Comparison of ENCODE assay signal across 21 cellular contexts in the genomic region with DNA sequence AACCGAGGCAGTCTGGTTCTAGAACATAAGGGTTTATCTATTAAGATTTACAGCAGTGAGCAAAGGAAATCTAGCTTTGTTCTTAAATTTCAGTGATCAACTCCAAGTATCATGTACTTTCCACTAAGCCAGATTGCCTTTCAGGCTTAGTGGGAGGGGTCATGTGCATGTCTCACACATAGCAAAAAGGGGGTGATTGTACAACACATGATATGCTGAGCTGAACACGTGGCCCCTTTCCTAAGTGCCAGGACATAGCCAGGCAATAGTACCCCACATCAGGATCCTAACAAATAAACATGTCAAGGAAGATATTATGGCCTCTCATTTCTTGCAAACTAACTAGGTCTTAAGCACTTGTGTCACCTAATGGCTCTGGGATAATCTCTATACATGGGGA.
DNase-seq lines count a peak whose midpoint lies in the region; ATAC-seq, FAIRE-seq and TF ChIP-seq lines count a peak whose summit lies in the region.
"Had no signal": no experiment of that assay in that cellular context is flagged by ENCODE, and none has a peak within 500 bp of the region (broad histone marks: within the 10 kb centered on the region; RNA-seq: fewer than 3 reads in every experiment).

No MANE protein-coding gene starts in this region.

- no peak for DNase-seq in activated CD4-positive, alpha-beta T cell treated with anti-CD3 and anti-CD28 coated beads for 36 hours
- no peak for DNase-seq in activated CD4-positive, alpha-beta T cell treated with anti-CD3 and anti-CD28 coated beads, Interleukin-2, amount 50 U/mL, for 4 hours
- DNase-seq in HepG2 (ENCODE audit: low spot score) (no peak), right lobe of liver (no peak), esophagus squamous epithelium (lab: John Stamatoyannopoulos, UW) (no peak), dedifferentiated amniotic fluid mesenchymal stem cell (ENCODE audit: extremely low spot score) (no peak)
- DNase-seq: AML-193, GDM1, KBM-7, NCI-H1092, NCI-H1436, NCI-H187 treated with DMSO at 0.1 percent for 48 hours, NCI-H748 treated with DMSO at 0.1 percent for 48 hours had no signal

- no peaks in the 10 kb centered on the region for H3K9me3 Mint-ChIP-seq in activated CD4-positive, alpha-beta T cell treated with anti-CD3 and anti-CD28 coated beads for 36 hours (ENCODE audit: low read depth)
- H3K9me3 Mint-ChIP-seq: GM23338 had no signal

- H2AFZ ChIP-seq in HepG2 (ENCODE audit: low read length) = no peak overlapping the region
- H2AFZ ChIP-seq: GM23338 had no signal

- FAIRE-seq in HepG2 (lab: Jason Lieb, UNC) = no peak
- FAIRE-seq: GM18507 had no signal

- H3K36me3 Mint-ChIP-seq in activated CD4-positive, alpha-beta T cell treated with anti-CD3 and anti-CD28 coated beads for 36 hours (ENCODE audit: low read depth) = no peaks in the 10 kb centered on the region

- H3K4me1 Mint-ChIP-seq in activated CD4-positive, alpha-beta T cell treated with anti-CD3 and anti-CD28 coated beads for 36 hours = no peaks in the 10 kb centered on the region
- H3K4me1 Mint-ChIP-seq: GM23338 had no signal

- no peak overlapping the region for H3K27ac Mint-ChIP-seq in activated CD4-positive, alpha-beta T cell treated with anti-CD3 and anti-CD28 coated beads for 36 hours
- H3K27ac Mint-ChIP-seq: GM23338 had no signal

- TF ChIP-seq POLR2A in HepG2 (IDR thresholded peaks at IDR 0.05; ENCODE audit: insufficient read depth in 1 of 2, low read depth in 2 of 2, low read length in 2 of 2) (no peak), right lobe of liver (IDR thresholded peaks at IDR 0.05) (no peak), esophagus squamous epithelium (IDR thresholded peaks at IDR 0.05) (no peak)

- no peaks in the 10 kb centered on the region for H3K27me3 Mint-ChIP-seq in activated CD4-positive, alpha-beta T cell treated with anti-CD3 and anti-CD28 coated beads for 36 hours

- intact Hi-C loops in activated CD4-positive, alpha-beta T cell treated with anti-CD3 and anti-CD28 coated beads for 36 hours (cut with DNase I, micrococcal nuclease) = no loop called here
- intact Hi-C loops in HepG2 (cut with micrococcal nuclease; ENCODE audit: unreplicated experiment) = no loop called here
- intact Hi-C loops in right lobe of liver (cut with DNase I) = no loop called here
- intact Hi-C loops in esophagus squamous epithelium (cut with DNase I) = no loop called here

- TF ChIP-seq EP300 in HepG2 (IDR thresholded peaks at IDR 0.05; ENCODE audit: low read depth in 2 of 2, low read length in 2 of 2) = no peak
- TF ChIP-seq EP300 in HepG2 (CRISPR knock-in tag; IDR thresholded peaks at IDR 0.05; ENCODE audit: borderline replicate concordance) = no peak

- TF ChIP-seq RAD21 in HepG2 (CRISPR knock-in tag; IDR thresholded peaks at IDR 0.05) = no peak

- BruUV-seq in HepG2 (replicated peaks; lab: Mats Ljungman, UMichigan) = no TSS peak

- no peak overlapping the region for H3K4me3 Mint-ChIP-seq in activated CD4-positive, alpha-beta T cell treated with anti-CD3 and anti-CD28 coated beads for 36 hours
- H3K4me3 Mint-ChIP-seq: GM23338 had no signal

- no peaks in the 10 kb centered on the region for H3K9me3 ChIP-seq in HepG2 (ENCODE audit: low read length)
- H3K9me3 ChIP-seq in right lobe of liver = no peaks in the 10 kb centered on the region
- H3K9me3 ChIP-seq in esophagus squamous epithelium = no peaks in the 10 kb centered on the region
- H3K9me3 ChIP-seq: HAP-1, SJSA1 had no signal

- in situ Hi-C loops in HepG2 (cut with HindIII; ENCODE audit: extremely low pct_ligation_motif_present, low pct_unique_long_range_greater_than_20kb) = no loop called here

- no peaks in the 10 kb centered on the region for H3K79me2 ChIP-seq in HepG2 (ENCODE audit: insufficient read depth, low read length)

- H3K27me3 ChIP-seq in HepG2 (ENCODE audit: control insufficient read depth in 1 of 2, insufficient read depth in 2 of 2, low read length in 2 of 2) = no peaks in the 10 kb centered on the region
- no peaks in the 10 kb centered on the region for H3K27me3 ChIP-seq in right lobe of liver
- no peaks in the 10 kb centered on the region for H3K27me3 ChIP-seq in esophagus squamous epithelium
- H3K27me3 ChIP-seq: SJSA1 had no signal

- WGBS in HepG2 (ENCODE audit: low lambda C conversion rate) = 0% methylated on average over 2 of the region's 2 CpGs
- 60% methylated on average over 2 of the region's 2 CpGs for WGBS in right lobe of liver (ENCODE audit: insufficient coverage, low coverage, low lambda C conversion rate, missing lambda C conversion rate)
- 35 to 58% methylated on average over 2 of the region's 2 CpGs for WGBS in esophagus squamous epithelium, 2 donors

- POLR2A ChIA-PET in activated CD4-positive, alpha-beta T cell treated with anti-CD3 and anti-CD28 coated beads for 36 hours (lab: Charles Lee) = interaction anchor here (0.7 kb wide), 1 partner anchor 627 kb away, joined by 4 read pairs; no protein-coding TSS in a partner anchor
- POLR2A ChIA-PET in HepG2 (lab: Yijun Ruan, JAX) = no interaction called here

- H3K27ac ChIP-seq in HepG2 (ENCODE audit: extremely low read length, insufficient read depth, low read length) (no peak overlapping the region), right lobe of liver (no peak overlapping the region), esophagus squamous epithelium (peak overlapping the region in 3 of 4 donors; percentile 76 to 81 (median 76))
- H3K27ac ChIP-seq: C4-2B, HL-60, SJSA1 had no signal

- H4K20me1 ChIP-seq in HepG2 (ENCODE audit: insufficient read depth, low read length) = no peaks in the 10 kb centered on the region

- no peak overlapping the region for H3K4me3 ChIP-seq in HepG2 (replicated peaks in 1 of 3; ENCODE audit: insufficient read depth in 1 of 3, low read depth in 2 of 3, low read length in 3 of 3)
- no peak overlapping the region for H3K4me3 ChIP-seq in right lobe of liver
- no peak overlapping the region for H3K4me3 ChIP-seq in esophagus squamous epithelium
- H3K4me3 ChIP-seq: GM23338, HAP-1, SJSA1 had no signal

- no peak overlapping the region for H3K4me2 ChIP-seq in HepG2 (ENCODE audit: low read depth, low read length)
- H3K4me2 ChIP-seq: GM23338 had no signal

- peak; percentile 55 for ATAC-seq in activated CD4-positive, alpha-beta T cell treated with anti-CD3 and anti-CD28 coated beads for 36 hours
- no peak for ATAC-seq in HepG2
- no peak for ATAC-seq in right lobe of liver
- ATAC-seq in GM21529 (IDR thresholded peaks at IDR 0.05; ENCODE audit: unreplicated experiment) = no peak
- ATAC-seq: GM23338, Panc1 had no signal

- no peak for TF ChIP-seq CTCF in HepG2 (CRISPR knock-in tag; IDR thresholded peaks at IDR 0.05)
- no peak for TF ChIP-seq CTCF in right lobe of liver (IDR thresholded peaks at IDR 0.05)
- TF ChIP-seq CTCF in esophagus squamous epithelium (IDR thresholded peaks at IDR 0.05) = no peak

- CTCF ChIA-PET in activated CD4-positive, alpha-beta T cell treated with anti-CD3 and anti-CD28 coated beads for 36 hours (lab: Charles Lee) = interaction anchor here (0.8 kb wide), 1 partner anchor 18 kb away, joined by 3 read pairs; no protein-coding TSS in a partner anchor
- CTCF ChIA-PET in HepG2 (lab: Yijun Ruan, JAX; ENCODE audit: low intra/inter-chr PET ratio, low total read pairs) = no interaction called here

- H3K36me3 ChIP-seq in HepG2 (replicated peaks in 1 of 2; ENCODE audit: control insufficient read depth in 1 of 2, insufficient read depth in 2 of 2, low read length in 2 of 2) (no peaks in the 10 kb centered on the region), right lobe of liver (no peaks in the 10 kb centered on the region), esophagus squamous epithelium (no peaks in the 10 kb centered on the region)
- H3K36me3 ChIP-seq: HAP-1, SJSA1 had no signal

- no peak overlapping the region for H3K9ac ChIP-seq in HepG2 (ENCODE audit: insufficient read depth, low read depth, low read length)

- H3K4me1 ChIP-seq in HepG2 (ENCODE audit: insufficient read depth, low read length) = no peaks in the 10 kb centered on the region
- H3K4me1 ChIP-seq in right lobe of liver = no peaks in the 10 kb centered on the region
- H3K4me1 ChIP-seq in esophagus squamous epithelium = peaks cover 20 to 43% (median 21%) of the 10 kb centered on the region in 3 donors
- H3K4me1 ChIP-seq: HAP-1 had no signal

TF ChIP-seq in HepG2, 621 proteins besides CTCF, POLR2A, EP300 and RAD21:
- TF ChIP-seq ZNF292 (CRISPR knock-in tag; IDR thresholded peaks at IDR 0.05; ENCODE audit: borderline replicate concordance, low read depth) (no peak), PRPF4 (IDR thresholded peaks at IDR 0.05; ENCODE audit: low read depth, low read length, poor library complexity, severe bottlenecking) (no peak), ZNF44 (CRISPR knock-in tag; IDR thresholded peaks at IDR 0.05) (no peak)
- TF ChIP-seq, protein P1, sequence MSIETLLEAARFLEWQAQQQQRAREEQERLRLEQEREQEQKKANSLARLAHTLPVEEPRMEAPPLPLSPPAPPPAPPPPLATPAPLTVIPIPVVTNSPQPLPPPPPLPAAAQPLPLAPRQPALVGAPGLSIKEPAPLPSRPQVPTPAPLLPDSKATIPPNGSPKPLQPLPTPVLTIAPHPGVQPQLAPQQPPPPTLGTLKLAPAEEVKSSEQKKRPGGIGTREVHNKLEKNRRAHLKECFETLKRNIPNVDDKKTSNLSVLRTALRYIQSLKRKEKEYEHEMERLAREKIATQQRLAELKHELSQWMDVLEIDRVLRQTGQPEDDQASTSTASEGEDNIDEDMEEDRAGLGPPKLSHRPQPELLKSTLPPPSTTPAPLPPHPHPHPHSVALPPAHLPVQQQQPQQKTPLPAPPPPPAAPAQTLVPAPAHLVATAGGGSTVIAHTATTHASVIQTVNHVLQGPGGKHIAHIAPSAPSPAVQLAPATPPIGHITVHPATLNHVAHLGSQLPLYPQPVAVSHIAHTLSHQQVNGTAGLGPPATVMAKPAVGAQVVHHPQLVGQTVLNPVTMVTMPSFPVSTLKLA (IDR thresholded peaks at IDR 0.05) = peak; percentile 96
- TF ChIP-seq, protein P2, sequence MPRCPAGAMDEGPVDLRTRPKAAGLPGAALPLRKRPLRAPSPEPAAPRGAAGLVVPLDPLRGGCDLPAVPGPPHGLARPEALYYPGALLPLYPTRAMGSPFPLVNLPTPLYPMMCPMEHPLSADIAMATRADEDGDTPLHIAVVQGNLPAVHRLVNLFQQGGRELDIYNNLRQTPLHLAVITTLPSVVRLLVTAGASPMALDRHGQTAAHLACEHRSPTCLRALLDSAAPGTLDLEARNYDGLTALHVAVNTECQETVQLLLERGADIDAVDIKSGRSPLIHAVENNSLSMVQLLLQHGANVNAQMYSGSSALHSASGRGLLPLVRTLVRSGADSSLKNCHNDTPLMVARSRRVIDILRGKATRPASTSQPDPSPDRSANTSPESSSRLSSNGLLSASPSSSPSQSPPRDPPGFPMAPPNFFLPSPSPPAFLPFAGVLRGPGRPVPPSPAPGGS (CRISPR knock-in tag; IDR thresholded peaks at IDR 0.05) = no peak

Comparison
In these comparisons a context has a peak if more than half of its experiments do, and no peak if none do; other contexts are left out.
1. H3K27ac ChIP-seq: peak in esophagus squamous epithelium (3 of 4); none in HepG2 (single experiment) and right lobe of liver (0 of 3).